In the genomic region with DNA sequence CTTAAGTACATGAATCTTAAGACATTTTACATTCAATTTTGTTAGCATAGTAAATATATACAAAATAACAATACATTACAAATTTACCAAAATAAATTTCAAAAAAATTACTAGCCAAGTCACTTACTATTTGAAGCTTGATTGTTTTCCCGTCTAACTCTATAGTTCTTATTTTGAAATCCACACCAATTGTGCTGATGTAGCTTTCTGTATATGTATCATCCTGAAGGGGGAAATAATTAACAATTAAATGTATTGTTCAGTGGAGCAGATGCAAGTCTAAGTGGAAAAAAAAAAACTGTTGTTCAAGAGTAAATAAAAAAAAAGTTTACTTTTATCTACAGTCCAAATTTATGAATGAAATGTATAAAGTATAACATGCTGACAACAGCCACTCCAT, we compare ENCODE assay signal across 2 cellular contexts.
TF ChIP-seq lines count a peak whose summit lies in the region.

No MANE protein-coding gene starts in this region.

TF ChIP-seq in IMR-90, 13 proteins besides CTCF, POLR2A, EP300 and RAD21:
- TF ChIP-seq SMC3 (IDR thresholded peaks at IDR 0.05; ENCODE audit: low read depth, low read length) (no peak), MAFK (IDR thresholded peaks at IDR 0.05; ENCODE audit: low read depth, low read length) (peak; percentile 61)

TF ChIP-seq in K562, 482 proteins besides CTCF, POLR2A, EP300 and RAD21:
- TF ChIP-seq, protein P1, sequence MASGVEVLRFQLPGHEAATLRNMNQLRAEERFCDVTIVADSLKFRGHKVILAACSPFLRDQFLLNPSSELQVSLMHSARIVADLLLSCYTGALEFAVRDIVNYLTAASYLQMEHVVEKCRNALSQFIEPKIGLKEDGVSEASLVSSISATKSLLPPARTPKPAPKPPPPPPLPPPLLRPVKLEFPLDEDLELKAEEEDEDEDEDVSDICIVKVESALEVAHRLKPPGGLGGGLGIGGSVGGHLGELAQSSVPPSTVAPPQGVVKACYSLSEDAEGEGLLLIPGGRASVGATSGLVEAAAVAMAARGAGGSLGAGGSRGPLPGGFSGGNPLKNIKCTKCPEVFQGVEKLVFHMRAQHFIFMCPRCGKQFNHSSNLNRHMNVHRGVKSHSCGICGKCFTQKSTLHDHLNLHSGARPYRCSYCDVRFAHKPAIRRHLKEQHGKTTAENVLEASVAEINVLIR (CRISPR knock-in tag; IDR thresholded peaks at IDR 0.05), result no peak
- TF ChIP-seq ZNF41 (CRISPR knock-in tag; conservative IDR thresholded peaks at IDR 0.05) (no peak), ZNF780A (CRISPR knock-in tag; IDR thresholded peaks at IDR 0.05) (no peak), ILF3 (IDR thresholded peaks at IDR 0.05; ENCODE audit: borderline replicate concordance) (no peak), CREM (IDR thresholded peaks at IDR 0.05; ENCODE audit: low read depth) (no peak), NFIX (CRISPR knock-in tag; IDR thresholded peaks at IDR 0.05; ENCODE audit: low read depth) (no peak), CBX1 (IDR thresholded peaks at IDR 0.05; ENCODE audit: low read depth) (no peak), NR3C1 (CRISPR knock-in tag; IDR thresholded peaks at IDR 0.05) (no peak), MAFF (IDR thresholded peaks at IDR 0.05; ENCODE audit: low read length) (0 out of 2 replicates have a peak, but pooled peaks have one; percentile 16), THRAP3 (IDR thresholded peaks at IDR 0.05; ENCODE audit: borderline replicate concordance) (no peak), L3MBTL2 (IDR thresholded peaks at IDR 0.05) (no peak), NR4A1 (CRISPR knock-in tag; IDR thresholded peaks at IDR 0.05) (no peak), NR4A1 (tag; IDR thresholded peaks at IDR 0.05) (no peak), C11orf30 (IDR thresholded peaks at IDR 0.05; ENCODE audit: low read depth) (0 out of 2 replicates have a peak, but pooled peaks have one; percentile 27), MEF2A (IDR thresholded peaks at IDR 0.05; ENCODE audit: control insufficient read depth, low read depth, low read length) (no peak), SIN3B (IDR thresholded peaks at IDR 0.05; ENCODE audit: low read depth) (no peak), ZNF197 (CRISPR knock-in tag; IDR thresholded peaks at IDR 0.05; ENCODE audit: low read depth) (no peak), TOE1 (IDR thresholded peaks at IDR 0.05; ENCODE audit: borderline replicate concordance) (no peak), TOE1 (CRISPR knock-in tag; IDR thresholded peaks at IDR 0.05; ENCODE audit: borderline replicate concordance, low read depth) (no peak), ZNF134 (CRISPR knock-in tag; conservative IDR thresholded peaks at IDR 0.05) (no peak), ZNF316 (IDR thresholded peaks at IDR 0.05) (peak; percentile 79)
- TF ChIP-seq, protein P2, sequence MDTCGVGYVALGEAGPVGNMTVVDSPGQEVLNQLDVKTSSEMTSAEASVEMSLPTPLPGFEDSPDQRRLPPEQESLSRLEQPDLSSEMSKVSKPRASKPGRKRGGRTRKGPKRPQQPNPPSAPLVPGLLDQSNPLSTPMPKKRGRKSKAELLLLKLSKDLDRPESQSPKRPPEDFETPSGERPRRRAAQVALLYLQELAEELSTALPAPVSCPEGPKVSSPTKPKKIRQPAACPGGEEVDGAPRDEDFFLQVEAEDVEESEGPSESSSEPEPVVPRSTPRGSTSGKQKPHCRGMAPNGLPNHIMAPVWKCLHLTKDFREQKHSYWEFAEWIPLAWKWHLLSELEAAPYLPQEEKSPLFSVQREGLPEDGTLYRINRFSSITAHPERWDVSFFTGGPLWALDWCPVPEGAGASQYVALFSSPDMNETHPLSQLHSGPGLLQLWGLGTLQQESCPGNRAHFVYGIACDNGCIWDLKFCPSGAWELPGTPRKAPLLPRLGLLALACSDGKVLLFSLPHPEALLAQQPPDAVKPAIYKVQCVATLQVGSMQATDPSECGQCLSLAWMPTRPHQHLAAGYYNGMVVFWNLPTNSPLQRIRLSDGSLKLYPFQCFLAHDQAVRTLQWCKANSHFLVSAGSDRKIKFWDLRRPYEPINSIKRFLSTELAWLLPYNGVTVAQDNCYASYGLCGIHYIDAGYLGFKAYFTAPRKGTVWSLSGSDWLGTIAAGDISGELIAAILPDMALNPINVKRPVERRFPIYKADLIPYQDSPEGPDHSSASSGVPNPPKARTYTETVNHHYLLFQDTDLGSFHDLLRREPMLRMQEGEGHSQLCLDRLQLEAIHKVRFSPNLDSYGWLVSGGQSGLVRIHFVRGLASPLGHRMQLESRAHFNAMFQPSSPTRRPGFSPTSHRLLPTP (IDR thresholded peaks at IDR 0.05; ENCODE audit: borderline replicate concordance, extremely low read depth, insufficient read length), result no peak
- TF ChIP-seq, protein P3, sequence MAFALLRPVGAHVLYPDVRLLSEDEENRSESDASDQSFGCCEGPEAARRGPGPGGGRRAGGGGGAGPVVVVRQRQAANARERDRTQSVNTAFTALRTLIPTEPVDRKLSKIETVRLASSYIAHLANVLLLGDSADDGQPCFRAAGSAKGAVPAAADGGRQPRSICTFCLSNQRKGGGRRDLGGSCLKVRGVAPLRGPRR (CRISPR knock-in tag; IDR thresholded peaks at IDR 0.05), result no peak
- TF ChIP-seq, protein P4, sequence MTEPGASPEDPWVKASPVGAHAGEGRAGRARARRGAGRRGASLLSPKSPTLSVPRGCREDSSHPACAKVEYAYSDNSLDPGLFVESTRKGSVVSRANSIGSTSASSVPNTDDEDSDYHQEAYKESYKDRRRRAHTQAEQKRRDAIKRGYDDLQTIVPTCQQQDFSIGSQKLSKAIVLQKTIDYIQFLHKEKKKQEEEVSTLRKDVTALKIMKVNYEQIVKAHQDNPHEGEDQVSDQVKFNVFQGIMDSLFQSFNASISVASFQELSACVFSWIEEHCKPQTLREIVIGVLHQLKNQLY (CRISPR knock-in tag; conservative IDR thresholded peaks at IDR 0.05), result no peak
- TF ChIP-seq, protein P5, sequence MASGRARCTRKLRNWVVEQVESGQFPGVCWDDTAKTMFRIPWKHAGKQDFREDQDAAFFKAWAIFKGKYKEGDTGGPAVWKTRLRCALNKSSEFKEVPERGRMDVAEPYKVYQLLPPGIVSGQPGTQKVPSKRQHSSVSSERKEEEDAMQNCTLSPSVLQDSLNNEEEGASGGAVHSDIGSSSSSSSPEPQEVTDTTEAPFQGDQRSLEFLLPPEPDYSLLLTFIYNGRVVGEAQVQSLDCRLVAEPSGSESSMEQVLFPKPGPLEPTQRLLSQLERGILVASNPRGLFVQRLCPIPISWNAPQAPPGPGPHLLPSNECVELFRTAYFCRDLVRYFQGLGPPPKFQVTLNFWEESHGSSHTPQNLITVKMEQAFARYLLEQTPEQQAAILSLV (tag; IDR thresholded peaks at IDR 0.05), result no peak
- TF ChIP-seq, protein P6, sequence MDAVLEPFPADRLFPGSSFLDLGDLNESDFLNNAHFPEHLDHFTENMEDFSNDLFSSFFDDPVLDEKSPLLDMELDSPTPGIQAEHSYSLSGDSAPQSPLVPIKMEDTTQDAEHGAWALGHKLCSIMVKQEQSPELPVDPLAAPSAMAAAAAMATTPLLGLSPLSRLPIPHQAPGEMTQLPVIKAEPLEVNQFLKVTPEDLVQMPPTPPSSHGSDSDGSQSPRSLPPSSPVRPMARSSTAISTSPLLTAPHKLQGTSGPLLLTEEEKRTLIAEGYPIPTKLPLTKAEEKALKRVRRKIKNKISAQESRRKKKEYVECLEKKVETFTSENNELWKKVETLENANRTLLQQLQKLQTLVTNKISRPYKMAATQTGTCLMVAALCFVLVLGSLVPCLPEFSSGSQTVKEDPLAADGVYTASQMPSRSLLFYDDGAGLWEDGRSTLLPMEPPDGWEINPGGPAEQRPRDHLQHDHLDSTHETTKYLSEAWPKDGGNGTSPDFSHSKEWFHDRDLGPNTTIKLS (IDR thresholded peaks at IDR 0.05; ENCODE audit: borderline replicate concordance, low read depth), result no peak
- TF ChIP-seq, protein P7, sequence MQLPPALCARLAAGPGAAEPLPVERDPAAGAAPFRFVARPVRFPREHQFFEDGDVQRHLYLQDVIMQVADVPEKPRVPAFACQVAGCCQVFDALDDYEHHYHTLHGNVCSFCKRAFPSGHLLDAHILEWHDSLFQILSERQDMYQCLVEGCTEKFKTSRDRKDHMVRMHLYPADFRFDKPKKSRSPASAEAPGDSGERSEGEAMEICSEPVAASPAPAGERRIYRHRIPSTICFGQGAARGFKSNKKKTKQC (CRISPR knock-in tag; IDR thresholded peaks at IDR 0.05), result no peak
